Comparison of ENCODE assay signal across 9 cellular contexts in genomic region chr7:98021588-98022351, GRCh38. TPM values are rescaled to one million over a fixed set of nuclear protein-coding genes. Genes with fewer than 3 reads are reported as not detected.
DNase-seq lines count a peak whose midpoint lies in the region; ATAC-seq and TF ChIP-seq lines count a peak whose summit lies in the region.
"Had no signal": no experiment of that assay in that cellular context is flagged by ENCODE, and none has a peak within 500 bp of the region (broad histone marks: within the 10 kb centered on the region; RNA-seq: fewer than 3 reads in every experiment).

No MANE protein-coding gene starts in this region.

- H3K27ac ChIP-seq in SU-DHL-6 (ENCODE audit: low read depth, low read length) (no peak overlapping the region), uterus (no peak overlapping the region)

- no peak overlapping the region for H2AFZ ChIP-seq in SU-DHL-6 (ENCODE audit: low read depth, low read length, severe bottlenecking)

- H3K36me3 Mint-ChIP-seq in progenitor cell of endocrine pancreas (ENCODE audit: insufficient read depth) = no peaks in the 10 kb centered on the region

- no peaks in the 10 kb centered on the region for H3K79me2 ChIP-seq in SU-DHL-6 (ENCODE audit: insufficient read depth, low read length)

- H3K4me2 ChIP-seq in SU-DHL-6 (ENCODE audit: low read depth, low read length, poor library complexity, severe bottlenecking) = no peak overlapping the region

- H3F3A ChIP-seq in SU-DHL-6 (ENCODE audit: insufficient read depth) = no peaks in the 10 kb centered on the region

- DNase-seq in DMS79 treated with DMSO at 0.1 percent for 48 hours (lab: John Stamatoyannopoulos, UW) (peak; percentile 66), HCEC 1CT (peak; percentile 47), NCI-H1092 treated with DMSO at 0.1 percent for 48 hours (lab: John Stamatoyannopoulos, UW) (peak; percentile 72), Right ventricle myocardium superior (peak; percentile 88), progenitor cell of endocrine pancreas (ENCODE audit: low spot score, unreplicated experiment) (peak; percentile 81), uterus (peak; percentile 31 to 41)
- DNase-seq in activated naive CD4-positive, alpha-beta T cell treated with anti-CD3 and anti-CD28 coated beads, Interleukin-2, amount 50 U/mL, for 16 hours = peak; percentile 81

- H3K9me3 ChIP-seq in SU-DHL-6 (ENCODE audit: insufficient read depth, low read length) = no peaks in the 10 kb centered on the region
- H3K9me3 ChIP-seq in uterus = no peaks in the 10 kb centered on the region

- TF ChIP-seq CTCF in SU-DHL-6 (IDR thresholded peaks at IDR 0.05; ENCODE audit: insufficient read depth, low read length, poor library complexity, severe bottlenecking) (peak; percentile 91), progenitor cell of endocrine pancreas (IDR thresholded peaks at IDR 0.05; ENCODE audit: unreplicated experiment) (peak; percentile 98), uterus (IDR thresholded peaks at IDR 0.05) (peak; percentile 46 to 57 (median 55))

- H3K36me3 ChIP-seq in SU-DHL-6 (ENCODE audit: low read length) (no peaks in the 10 kb centered on the region), uterus (no peaks in the 10 kb centered on the region)

- no peak overlapping the region for H3K4me3 Mint-ChIP-seq in progenitor cell of endocrine pancreas (ENCODE audit: low read depth)
- H3K4me3 Mint-ChIP-seq: dendritic cell treated with granulocyte-macrophage colony-stimulating factor and Interleukin-4, amounts not matched to agents 40 ng/mL and 50 ng/mL, for 4 days had no signal

- ATAC-seq in Right ventricle myocardium superior (ENCODE audit: poor library complexity) = peak; percentile 88

- H3K4me3 ChIP-seq in SU-DHL-6 (ENCODE audit: insufficient read depth, low read length, poor library complexity, severe bottlenecking) (no peak overlapping the region), uterus (no peak overlapping the region)

- no peaks in the 10 kb centered on the region for H3K9me3 Mint-ChIP-seq in progenitor cell of endocrine pancreas (ENCODE audit: low read depth)
- H3K9me3 Mint-ChIP-seq: dendritic cell treated with granulocyte-macrophage colony-stimulating factor and Interleukin-4, amounts not matched to agents 40 ng/mL and 50 ng/mL, for 4 days had no signal

- no peak for TF ChIP-seq POLR2A in uterus (IDR thresholded peaks at IDR 0.05)

- H4K20me1 ChIP-seq in SU-DHL-6 (ENCODE audit: low read depth, low read length) = no peaks in the 10 kb centered on the region

- no peaks in the 10 kb centered on the region for H3K4me1 ChIP-seq in uterus

- H3K27me3 Mint-ChIP-seq in progenitor cell of endocrine pancreas = no peaks in the 10 kb centered on the region

- intact Hi-C loops in Right ventricle myocardium superior (cut with DNase I) = loop anchor here (2.0 to 5.0 kb wide), 2 partner anchors 147 to 221 kb away; no protein-coding TSS in a partner anchor
- intact Hi-C loops in uterus (cut with DNase I; ENCODE audit: low total_unique reads) = no loop called here

- no peaks in the 10 kb centered on the region for H3K9me2 ChIP-seq in SU-DHL-6 (replicated peaks; ENCODE audit: insufficient read depth, low read length)

- H3K27me3 ChIP-seq in SU-DHL-6 (ENCODE audit: low read length) (no peaks in the 10 kb centered on the region), uterus (no peaks in the 10 kb centered on the region)

- H3K27ac Mint-ChIP-seq in progenitor cell of endocrine pancreas = no peak overlapping the region
- H3K27ac Mint-ChIP-seq: dendritic cell treated with granulocyte-macrophage colony-stimulating factor and Interleukin-4, amounts not matched to agents 40 ng/mL and 50 ng/mL, for 4 days had no signal

- H3K9ac ChIP-seq in SU-DHL-6 (ENCODE audit: low read length) = no peak overlapping the region

- no peaks in the 10 kb centered on the region for H3K4me1 Mint-ChIP-seq in progenitor cell of endocrine pancreas (ENCODE audit: low read depth)

RNA-seq across cellular contexts. Expression of gene OCM2, which starts 31.8 kb away (rescaled TPM):
- total RNA-seq in Right ventricle myocardium superior = not detected
- not detected in 2 replicates for total RNA-seq in progenitor cell of endocrine pancreas
- not detected for total RNA-seq in uterus

Comparison
In these comparisons a context has a peak if more than half of its experiments do, and no peak if none do; other contexts are left out.
1. DNase-seq: peak in every context shown above with its lines; median percentile 88 in Right ventricle myocardium superior; 81 in activated naive CD4-positive, alpha-beta T cell treated with anti-CD3 and anti-CD28 coated beads, Interleukin-2, amount 50 U/mL, for 16 hours; 81 in progenitor cell of endocrine pancreas; 72 in NCI-H1092 treated with DMSO at 0.1 percent for 48 hours; 66 in DMS79 treated with DMSO at 0.1 percent for 48 hours; 47 in HCEC 1CT; 36 in uterus.